Comparison of ENCODE assay signal across 8 cellular contexts in the genomic region with DNA sequence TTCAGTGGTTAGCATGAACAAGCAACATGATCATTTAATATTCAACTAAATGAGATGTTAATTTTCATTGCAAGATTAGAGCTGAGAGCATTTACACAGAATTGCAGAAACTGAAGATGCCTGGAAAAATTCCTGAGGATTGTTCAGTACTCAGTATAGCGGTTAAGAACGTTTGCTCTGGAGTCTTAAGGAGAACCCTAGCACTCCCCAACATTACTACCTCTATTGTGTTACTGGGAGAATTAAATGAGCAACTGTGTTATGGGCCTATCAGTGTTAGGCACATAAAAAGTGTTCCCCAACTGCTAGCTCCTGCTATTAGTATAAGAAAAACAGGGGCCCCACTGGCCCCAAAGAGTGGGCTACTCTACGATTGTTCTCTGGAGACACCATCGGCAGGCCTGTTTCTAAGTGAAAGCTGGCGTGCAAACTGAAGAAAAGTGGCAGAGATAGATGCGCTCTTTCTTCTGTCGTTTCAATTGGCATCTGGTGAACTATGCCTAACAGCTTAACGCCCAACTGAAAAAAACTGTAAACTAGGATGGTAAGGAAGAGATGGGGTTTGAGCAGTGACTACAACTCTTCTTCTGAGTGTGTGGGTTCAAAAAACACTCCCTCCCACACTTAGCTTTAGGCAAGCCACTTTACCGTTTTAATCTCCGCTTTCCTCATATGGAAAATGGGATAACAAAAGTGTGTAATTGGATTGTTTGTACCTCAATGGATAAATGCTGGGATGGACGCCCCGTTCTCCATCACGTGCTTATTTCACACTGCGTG. TPM values are rescaled to one million over a fixed set of nuclear protein-coding genes. Genes with fewer than 3 reads are reported as not detected.
DNase-seq lines count a peak whose midpoint lies in the region; ATAC-seq and TF ChIP-seq lines count a peak whose summit lies in the region.

No MANE protein-coding gene starts in this region.

- no peaks in the 10 kb centered on the region for H3K36me3 Mint-ChIP-seq in mesothelial cell of epicardium

- H3K27me3 Mint-ChIP-seq in mesothelial cell of epicardium (ENCODE audit: low read depth): no peaks in the 10 kb centered on the region

- peak overlapping the region; percentile 81 to 91 (median 84) for H3K27ac ChIP-seq in body of pancreas

- TF ChIP-seq CTCF in body of pancreas (IDR thresholded peaks at IDR 0.05): no peak
- no peak for TF ChIP-seq CTCF in mesothelial cell of epicardium (IDR thresholded peaks at IDR 0.05; ENCODE audit: unreplicated experiment)

- peaks cover 60% of the 10 kb centered on the region for H3K4me1 ChIP-seq in body of pancreas

- peaks cover 38% of the 10 kb centered on the region for H3K4me1 Mint-ChIP-seq in mesothelial cell of epicardium

- no peaks in the 10 kb centered on the region for H3K36me3 ChIP-seq in body of pancreas (replicated peaks in 1 of 2; ENCODE audit: insufficient read depth in 1 of 2, low read depth in 2 of 2)

- H3K27me3 ChIP-seq in body of pancreas: no peaks in the 10 kb centered on the region

- WGBS in body of pancreas, 2 donors: 27 to 31% methylated on average over 14 of the region's 14 CpGs

- peak; percentile 25 for DNase-seq in stimulated activated CD4-positive, alpha-beta T cell treated with anti-CD3 and anti-CD28 coated beads, Interleukin-15, amount 100 ng/mL, for 24 hours
- no peak for DNase-seq in stimulated activated CD4-positive, alpha-beta T cell treated with anti-CD3 and anti-CD28 coated beads, Interleukin-4, amount 100 ng/mL, for 1 hour
- DNase-seq in body of pancreas (no peak), mesothelial cell of epicardium (ENCODE audit: low spot score in 2 of 2, unreplicated experiment in 2 of 2) (no peak), anterior cingulate cortex (lab: John Stamatoyannopoulos, UW) (no peak), AG08395 (ENCODE audit: low spot score) (no peak)

- ATAC-seq in body of pancreas: no peak
- ATAC-seq in HG03045 (IDR thresholded peaks at IDR 0.05; ENCODE audit: unreplicated experiment): no peak
- no peak for ATAC-seq in HG03565 (IDR thresholded peaks at IDR 0.05; ENCODE audit: unreplicated experiment)

- peak overlapping the region; percentile 95 for H3K4me3 Mint-ChIP-seq in mesothelial cell of epicardium

- intact Hi-C loops in body of pancreas (cut with DNase I): no loop called here

- peak overlapping the region; percentile 92 for H3K27ac Mint-ChIP-seq in mesothelial cell of epicardium

- no peaks in the 10 kb centered on the region for H3K9me3 ChIP-seq in body of pancreas

- no peaks in the 10 kb centered on the region for H3K9me3 Mint-ChIP-seq in mesothelial cell of epicardium

- no peak for TF ChIP-seq POLR2A in body of pancreas (IDR thresholded peaks at IDR 0.05)

- H3K4me3 ChIP-seq in body of pancreas: peak overlapping the region; percentile 60 to 92

RNA-seq across cellular contexts. Expression of a gene that starts 1.3 kb away (rescaled TPM):
- total RNA-seq in body of pancreas (10 to 100 TPM; 15.8 to 16.8 TPM), mesothelial cell of epicardium (26.3 to 33.0 TPM (median 27.3 TPM) in 3 replicates)
